ENCODE assay signal across 7 cellular contexts in genomic region chr6:4588581-4588980, GRCh38.
"Had no signal": no experiment of that assay in that cellular context is flagged by ENCODE, and none has a peak within 500 bp of the region (broad histone marks: within the 10 kb centered on the region; RNA-seq: fewer than 3 reads in every experiment).

No MANE protein-coding gene starts in this region.

- H3K27ac ChIP-seq: HL-60, KMS-11 had no signal

- H3K27me3 Mint-ChIP-seq: IgD-negative memory B cell had no signal

- DNase-seq: IMR-90, KBM-7, KG1 had no signal

- H3K4me3 Mint-ChIP-seq: IgD-negative memory B cell had no signal

- ATAC-seq: HepG2 had no signal

- H3K9ac ChIP-seq: KMS-11 had no signal

- H3K4me2 ChIP-seq: KMS-11 had no signal

- H3K27ac Mint-ChIP-seq: IgD-negative memory B cell had no signal

- FAIRE-seq: HepG2 had no signal
